In genomic region chr1:51147394-51147793, GRCh38 we compare ENCODE assay signal across 35 cellular contexts. TPM values are rescaled to one million over a fixed set of nuclear protein-coding genes. Genes with fewer than 3 reads are reported as not detected.
"Had no signal": no experiment of that assay in that cellular context is flagged by ENCODE, and none has a peak within 500 bp of the region (broad histone marks: within the 10 kb centered on the region; RNA-seq: fewer than 3 reads in every experiment).

No MANE protein-coding gene starts in this region.

- DNase-seq: immature natural killer cell; kidney; left colon; left lung; lower lobe of right lung; mammary epithelial cell; mesenchymal stem cell; naive thymus-derived CD8-positive, alpha-beta T cell; ovary; right lobe of liver; stimulated activated CD4-positive, alpha-beta T cell treated with anti-CD3 and anti-CD28 coated beads, Interleukin-1b, Interleukin-23, amount 100 ng/mL, for 48 hours; stimulated activated CD4-positive, alpha-beta T cell treated with anti-CD3 and anti-CD28 coated beads, Interleukin-2, amount 100 ng/mL, for 48 hours; stimulated activated CD4-positive, alpha-beta T cell treated with anti-CD3 and anti-CD28 coated beads, Interleukin-4, amount 100 ng/mL, for 4 hours; stimulated activated CD8-positive, alpha-beta memory T cell treated with anti-CD3 and anti-CD28 coated beads, Interleukin-4, amount 100 ng/mL, for 48 hours; stimulated activated naive CD4-positive, alpha-beta T cell treated with Interleukin-2 at 50 U/mL for 16 hours; stimulated activated naive CD8-positive, alpha-beta T cell treated with anti-CD3 and anti-CD28 coated beads, Interleukin-15, amount 100 ng/mL, for 72 hours; substantia nigra; uterus had no signal

- H3K4me2 ChIP-seq: neural progenitor cell, smooth muscle cell had no signal

- FAIRE-seq: islet of Langerhans had no signal

- H3K27ac Mint-ChIP-seq: immature natural killer cell; naive thymus-derived CD8-positive, alpha-beta T cell; nephron; neural progenitor cell; progenitor cell of endocrine pancreas; stimulated activated memory B cell treated with anti-CD40 and anti-IgM and Interleukin-4, amounts not matched to agents 10 μg/mL and 1 μg/mL and 100 μg/mL, for 72 hours; stimulated activated naive CD8-positive, alpha-beta T cell treated with anti-CD3 and anti-CD28 coated beads, Interleukin-15, amount 100 ng/mL, for 72 hours; type B pancreatic cell had no signal

- ATAC-seq: left colon; left lung; lower lobe of right lung; naive thymus-derived CD8-positive, alpha-beta T cell; right lobe of liver; stimulated activated memory B cell treated with anti-CD40 and anti-IgM and Interleukin-4, amounts not matched to agents 10 μg/mL and 1 μg/mL and 100 μg/mL, for 72 hours; stimulated activated naive CD8-positive, alpha-beta T cell treated with anti-CD3 and anti-CD28 coated beads, Interleukin-15, amount 100 ng/mL, for 72 hours had no signal

- H2AFZ ChIP-seq: neural progenitor cell had no signal

- H3K9me3 ChIP-seq: left lung, lower lobe of right lung, neutrophil, ovary, right atrium auricular region, right lobe of liver, tibial nerve, uterus had no signal

- H3K36me3 Mint-ChIP-seq: immature natural killer cell; naive thymus-derived CD8-positive, alpha-beta T cell; neural progenitor cell; stimulated activated memory B cell treated with anti-CD40 and anti-IgM and Interleukin-4, amounts not matched to agents 10 μg/mL and 1 μg/mL and 100 μg/mL, for 72 hours; type B pancreatic cell had no signal

- H3K36me3 ChIP-seq: left lung, lower lobe of right lung, neural progenitor cell, neutrophil, ovary, right atrium auricular region, right lobe of liver, tibial nerve, uterus had no signal

- H3K4me3 Mint-ChIP-seq: immature natural killer cell; naive thymus-derived CD8-positive, alpha-beta T cell; nephron; neural progenitor cell; stimulated activated memory B cell treated with anti-CD40 and anti-IgM and Interleukin-4, amounts not matched to agents 10 μg/mL and 1 μg/mL and 100 μg/mL, for 72 hours; stimulated activated naive CD8-positive, alpha-beta T cell treated with anti-CD3 and anti-CD28 coated beads, Interleukin-15, amount 100 ng/mL, for 72 hours; type B pancreatic cell had no signal

- H3K4me1 ChIP-seq: left lung, lower lobe of right lung, neural progenitor cell, right atrium auricular region, right lobe of liver, tibial nerve, uterus had no signal

- H3K9me3 Mint-ChIP-seq: immature natural killer cell; nephron; neural progenitor cell; stimulated activated memory B cell treated with anti-CD40 and anti-IgM and Interleukin-4, amounts not matched to agents 10 μg/mL and 1 μg/mL and 100 μg/mL, for 72 hours; stimulated activated naive CD8-positive, alpha-beta T cell treated with anti-CD3 and anti-CD28 coated beads, Interleukin-15, amount 100 ng/mL, for 72 hours; type B pancreatic cell had no signal

- H3K4me1 Mint-ChIP-seq: immature natural killer cell; naive thymus-derived CD8-positive, alpha-beta T cell; nephron; neural progenitor cell; stimulated activated memory B cell treated with anti-CD40 and anti-IgM and Interleukin-4, amounts not matched to agents 10 μg/mL and 1 μg/mL and 100 μg/mL, for 72 hours; stimulated activated naive CD8-positive, alpha-beta T cell treated with anti-CD3 and anti-CD28 coated beads, Interleukin-15, amount 100 ng/mL, for 72 hours had no signal

- H3K27me3 ChIP-seq: neural progenitor cell, ovary, right atrium auricular region, right lobe of liver, tibial nerve, uterus had no signal

- H3K4me3 ChIP-seq: left lung, lower lobe of right lung, neural progenitor cell, ovary, right atrium auricular region, right lobe of liver, smooth muscle cell, tibial nerve, uterus had no signal

- H3K27ac ChIP-seq: left lung, lower lobe of right lung, neural progenitor cell, neutrophil, ovary, right atrium auricular region, right lobe of liver, tibial nerve, uterus had no signal

- H3K9ac ChIP-seq: neural progenitor cell had no signal

RNA-seq across cellular contexts. Expression of gene C1orf185, which starts 45.4 kb away (rescaled TPM):
- total RNA-seq: kidney; left colon; left lung; liver; lower lobe of right lung; mammary epithelial cell; mucosa of gallbladder; naive thymus-derived CD8-positive, alpha-beta T cell; omental fat pad; ovary; progenitor cell of endocrine pancreas; pulmonary artery endothelial cell; right atrium auricular region; right lobe of liver; skeletal muscle tissue; smooth muscle cell; temporal lobe; tibial nerve; ureter; uterus had no signal
